In genomic region chr13:112759834-112760233, GRCh38 we compare ENCODE assay signal across 30 cellular contexts.
"Had no signal": no experiment of that assay in that cellular context is flagged by ENCODE, and none has a peak within 500 bp of the region (broad histone marks: within the 10 kb centered on the region; RNA-seq: fewer than 3 reads in every experiment).

No MANE protein-coding gene starts in this region.

- H3K36me3 ChIP-seq: brain microvascular endothelial cell, gastrocnemius medialis, ovary, right lobe of liver, thyroid gland, upper lobe of right lung had no signal

- H3K4me3 ChIP-seq: gastrocnemius medialis, ovary, right lobe of liver, thyroid gland, upper lobe of right lung had no signal

- H3K27me3 Mint-ChIP-seq: activated T-cell treated with anti-CD3 and anti-CD28 coated beads, Interleukin-2, amount 50 U/mL, for 24 hours; dendritic cell treated with granulocyte-macrophage colony-stimulating factor and Interleukin-4, amounts not matched to agents 40 ng/mL and 50 ng/mL, for 4 days; naive B cell; progenitor cell of endocrine pancreas; stimulated activated naive CD8-positive, alpha-beta T cell treated with anti-CD3 and anti-CD28 coated beads, Interleukin-15, Interleukin-2, amounts not matched to agents 100 ng/mL and 50 ng/mL, for 24 hours had no signal

- H3K4me3 Mint-ChIP-seq: activated T-cell treated with anti-CD3 and anti-CD28 coated beads, Interleukin-2, amount 50 U/mL, for 24 hours; dendritic cell treated with granulocyte-macrophage colony-stimulating factor and Interleukin-4, amounts not matched to agents 40 ng/mL and 50 ng/mL, for 4 days; mesothelial cell of epicardium; naive B cell; nephron progenitor cell; stimulated activated effector memory CD8-positive, alpha-beta T cell treated with anti-CD3 and anti-CD28 coated beads, Interleukin-12 subunit alpha, Interleukin-12 subunit beta, amount 100 ng/mL, for 72 hours; stimulated activated naive CD8-positive, alpha-beta T cell treated with anti-CD3 and anti-CD28 coated beads, Interleukin-15, Interleukin-2, amounts not matched to agents 100 ng/mL and 50 ng/mL, for 24 hours had no signal

- H3K9me3 Mint-ChIP-seq: activated T-cell treated with anti-CD3 and anti-CD28 coated beads, Interleukin-2, amount 50 U/mL, for 24 hours; dendritic cell treated with granulocyte-macrophage colony-stimulating factor and Interleukin-4, amounts not matched to agents 40 ng/mL and 50 ng/mL, for 4 days; stimulated activated effector memory CD8-positive, alpha-beta T cell treated with anti-CD3 and anti-CD28 coated beads, Interleukin-12 subunit alpha, Interleukin-12 subunit beta, amount 100 ng/mL, for 72 hours; stimulated activated naive CD8-positive, alpha-beta T cell treated with anti-CD3 and anti-CD28 coated beads, Interleukin-15, Interleukin-2, amounts not matched to agents 100 ng/mL and 50 ng/mL, for 24 hours had no signal

- H3K27ac ChIP-seq: brain microvascular endothelial cell, gastrocnemius medialis, ovary, right lobe of liver, thyroid gland, upper lobe of right lung had no signal

- H3K36me3 Mint-ChIP-seq: naive B cell; stimulated activated effector memory CD8-positive, alpha-beta T cell treated with anti-CD3 and anti-CD28 coated beads, Interleukin-12 subunit alpha, Interleukin-12 subunit beta, amount 100 ng/mL, for 72 hours had no signal

- H3K27ac Mint-ChIP-seq: dendritic cell treated with granulocyte-macrophage colony-stimulating factor and Interleukin-4, amounts not matched to agents 40 ng/mL and 50 ng/mL, for 4 days; mesothelial cell of epicardium; nephron progenitor cell; progenitor cell of endocrine pancreas; stimulated activated effector memory CD8-positive, alpha-beta T cell treated with anti-CD3 and anti-CD28 coated beads, Interleukin-12 subunit alpha, Interleukin-12 subunit beta, amount 100 ng/mL, for 72 hours; stimulated activated naive CD8-positive, alpha-beta T cell treated with anti-CD3 and anti-CD28 coated beads, Interleukin-15, Interleukin-2, amounts not matched to agents 100 ng/mL and 50 ng/mL, for 24 hours had no signal

- DNase-seq: activated CD4-positive, alpha-beta T cell treated with anti-CD3 and anti-CD28 coated beads for 48 hours; activated CD4-positive, alpha-beta T cell treated with anti-CD3 and anti-CD28 coated beads, Interleukin-2, amount 50 U/mL, for 48 hours; activated CD8-positive, alpha-beta memory T cell treated with anti-CD3 and anti-CD28 coated beads, Interleukin-2, amount 50 U/mL, for 48 hours; activated gamma-delta T cell; activated naive CD4-positive, alpha-beta T cell treated with anti-CD3 and anti-CD28 coated beads, Interleukin-2, amount 50 U/mL, for 16 hours; activated T-cell treated with anti-CD3 and anti-CD28 coated beads, Interleukin-2, amount 50 U/mL, for 24 hours; amniotic stem cell; brain microvascular endothelial cell; caudate nucleus; effector CD8-positive, alpha-beta T cell; erythroblast; gastrocnemius medialis; hippocampal formation; left colon; naive B cell; nephron progenitor cell; ovary; stimulated activated CD4-positive, alpha-beta T cell treated with anti-CD3 and anti-CD28 coated beads, Interleukin-12 subunit alpha, Interleukin-12 subunit beta, amount 100 ng/mL, for 4 hours; stimulated activated CD4-positive, alpha-beta T cell treated with anti-CD3 and anti-CD28 coated beads, Interleukin-4, amount 100 ng/mL, for 24 hours; thyroid gland had no signal

- FAIRE-seq: astrocyte, keratinocyte had no signal

- H3K9me3 ChIP-seq: gastrocnemius medialis, ovary, right lobe of liver, thyroid gland, upper lobe of right lung had no signal

- H3K27me3 ChIP-seq: brain microvascular endothelial cell, gastrocnemius medialis, ovary, right lobe of liver, thyroid gland, upper lobe of right lung had no signal

- ATAC-seq: activated CD4-positive, CD25-positive, alpha-beta regulatory T cell treated with anti-CD3 and anti-CD28 coated beads, Interleukin-2, amount 50 U/mL, for 24 hours; gastrocnemius medialis; left colon; right lobe of liver; stimulated activated effector memory CD8-positive, alpha-beta T cell treated with anti-CD3 and anti-CD28 coated beads, Interleukin-12 subunit alpha, Interleukin-12 subunit beta, amount 100 ng/mL, for 72 hours; upper lobe of right lung had no signal
